11 cellular contexts compared by ENCODE assay signal in genomic region chr6:138307816-138308727, GRCh38.
DNase-seq lines count a peak whose midpoint lies in the region; ATAC-seq and TF ChIP-seq lines count a peak whose summit lies in the region.
"Had no signal": no experiment of that assay in that cellular context is flagged by ENCODE, and none has a peak within 500 bp of the region (broad histone marks: within the 10 kb centered on the region; RNA-seq: fewer than 3 reads in every experiment).

No MANE protein-coding gene starts in this region.

- peak overlapping the region; percentile 68 for H3K27ac Mint-ChIP-seq in endothelial cell (ENCODE audit: unreplicated experiment)
- no peak overlapping the region for H3K27ac Mint-ChIP-seq in naive thymus-derived CD4-positive, alpha-beta T cell
- H3K27ac Mint-ChIP-seq: activated CD8-positive, alpha-beta T cell treated with anti-CD3 and anti-CD28 coated beads for 36 hours; CD14-positive monocyte; memory B cell had no signal

- H3K56ac ChIP-seq in mesendoderm (ENCODE audit: low read length), result no peak overlapping the region

- H3K27me3 Mint-ChIP-seq in endothelial cell (ENCODE audit: unreplicated experiment), result no peaks in the 10 kb centered on the region
- peaks cover 0 to 5% (median 4%) of the 10 kb centered on the region in 5 donors for H3K27me3 Mint-ChIP-seq in naive thymus-derived CD4-positive, alpha-beta T cell

- peaks cover 4% of the 10 kb centered on the region for H3K36me3 Mint-ChIP-seq in endothelial cell (ENCODE audit: low read depth, unreplicated experiment)
- no peaks in the 10 kb centered on the region for H3K36me3 Mint-ChIP-seq in naive thymus-derived CD4-positive, alpha-beta T cell
- H3K36me3 Mint-ChIP-seq: CD14-positive monocyte, memory B cell had no signal

- H3K9me3 ChIP-seq in naive thymus-derived CD4-positive, alpha-beta T cell (ENCODE audit: control insufficient read depth in 2 of 3, low read length in 3 of 3), result no peaks in the 10 kb centered on the region

- no peak overlapping the region for H3K4ac ChIP-seq in mesendoderm (ENCODE audit: low read depth, low read length)

- H3K4me3 Mint-ChIP-seq in endothelial cell (ENCODE audit: unreplicated experiment), result no peak overlapping the region
- H3K4me3 Mint-ChIP-seq in naive thymus-derived CD4-positive, alpha-beta T cell, result no peak overlapping the region
- H3K4me3 Mint-ChIP-seq: activated CD8-positive, alpha-beta T cell treated with anti-CD3 and anti-CD28 coated beads for 36 hours; CD14-positive monocyte; memory B cell had no signal

- H3K27me3 ChIP-seq in mesendoderm (ENCODE audit: insufficient read depth, low read length, poor library complexity), result no peaks in the 10 kb centered on the region
- no peaks in the 10 kb centered on the region for H3K27me3 ChIP-seq in naive thymus-derived CD4-positive, alpha-beta T cell (ENCODE audit: control insufficient read depth in 2 of 2, insufficient read depth in 2 of 2, low read length in 2 of 2)

- no peak overlapping the region for H3K23ac ChIP-seq in mesendoderm (ENCODE audit: low read length)

- H3K4me1 ChIP-seq in mesendoderm (ENCODE audit: control insufficient read depth, low read depth, low read length), result no peaks in the 10 kb centered on the region
- H3K4me1 ChIP-seq in naive thymus-derived CD4-positive, alpha-beta T cell (ENCODE audit: control insufficient read depth in 2 of 2, insufficient read depth in 2 of 2, low read length in 2 of 2), result no peaks in the 10 kb centered on the region

- CTCF ChIA-PET in naive thymus-derived CD4-positive, alpha-beta T cell (lab: Charles Lee), result interaction anchor here (0.5 to 1.3 kb wide), 2 partner anchors 121 to 1124 kb away, joined by 3 read pairs; no protein-coding TSS in a partner anchor

- H4K8ac ChIP-seq in mesendoderm (ENCODE audit: low read depth, low read length), result no peak overlapping the region

- H3K9ac ChIP-seq in mesendoderm (ENCODE audit: low read length), result no peak overlapping the region

- H3K27ac ChIP-seq in 22Rv1 (peak overlapping the region; percentile 22), mesendoderm (ENCODE audit: low read depth, low read length) (no peak overlapping the region)
- H3K27ac ChIP-seq in naive thymus-derived CD4-positive, alpha-beta T cell (ENCODE audit: low read depth, low read length), result no peak overlapping the region

- H3K9me3 Mint-ChIP-seq in endothelial cell (ENCODE audit: unreplicated experiment), result no peaks in the 10 kb centered on the region
- peaks cover 0 to 1% (median 0%) of the 10 kb centered on the region in 11 donors for H3K9me3 Mint-ChIP-seq in naive thymus-derived CD4-positive, alpha-beta T cell
- H3K9me3 Mint-ChIP-seq: activated CD8-positive, alpha-beta T cell treated with anti-CD3 and anti-CD28 coated beads for 36 hours; memory B cell had no signal

- no peaks in the 10 kb centered on the region for H3K79me1 ChIP-seq in mesendoderm (ENCODE audit: low read length)

- no peak overlapping the region for H2BK15ac ChIP-seq in mesendoderm (replicated peaks; ENCODE audit: low read depth)

- intact Hi-C loops in naive thymus-derived CD4-positive, alpha-beta T cell (cut with micrococcal nuclease), result no loop called here

- no CpG with 5 or more reads among the region's 11 CpGs for WGBS in mesendoderm (ENCODE audit: extremely low coverage, insufficient coverage, low lambda C conversion rate)

- DNase-seq in HFF-Myc (ENCODE audit: extremely low read depth, low read depth) (no peak), endothelial cell (ENCODE audit: low spot score) (no peak), medulla oblongata (ENCODE audit: extremely low spot score) (peak; percentile 60), GM10266 (ENCODE audit: extremely low spot score) (no peak), mesendoderm (no peak), glomerular visceral epithelial cell (ENCODE audit: extremely low spot score) (no peak)
- no peak for DNase-seq in naive thymus-derived CD4-positive, alpha-beta T cell
- DNase-seq: activated CD8-positive, alpha-beta T cell treated with anti-CD3 and anti-CD28 coated beads for 36 hours had no signal

- no peaks in the 10 kb centered on the region for H3K36me3 ChIP-seq in mesendoderm (ENCODE audit: control insufficient read depth, insufficient read depth, low read length)
- H3K36me3 ChIP-seq in naive thymus-derived CD4-positive, alpha-beta T cell (ENCODE audit: control insufficient read depth in 2 of 3, insufficient read depth in 3 of 3, low read length in 3 of 3), result no peaks in the 10 kb centered on the region

- no peak overlapping the region for H2BK120ac ChIP-seq in mesendoderm (ENCODE audit: low read depth, low read length)

- POLR2A ChIA-PET in naive thymus-derived CD4-positive, alpha-beta T cell (lab: Charles Lee), result no interaction called here

- H3K4me1 Mint-ChIP-seq in endothelial cell (ENCODE audit: unreplicated experiment), result peaks cover 5% of the 10 kb centered on the region
- no peaks in the 10 kb centered on the region for H3K4me1 Mint-ChIP-seq in naive thymus-derived CD4-positive, alpha-beta T cell
- H3K4me1 Mint-ChIP-seq: CD14-positive monocyte, memory B cell had no signal

- H3K4me3 ChIP-seq in HFF-Myc (replicated peaks; ENCODE audit: low read depth, low read length) (no peak overlapping the region), mesendoderm (ENCODE audit: low read length) (no peak overlapping the region)
- H3K4me3 ChIP-seq in naive thymus-derived CD4-positive, alpha-beta T cell (ENCODE audit: low read length), result no peak overlapping the region

- H2AK5ac ChIP-seq in mesendoderm (ENCODE audit: low read length), result no peak overlapping the region

- TF ChIP-seq CTCF in 22Rv1 (IDR thresholded peaks at IDR 0.05), result no peak
- TF ChIP-seq CTCF in HFF-Myc (IDR thresholded peaks at IDR 0.05; ENCODE audit: low read depth, low read length, missing control alignments), result peak; percentile 7
- no peak for TF ChIP-seq CTCF in endothelial cell (IDR thresholded peaks at IDR 0.05; ENCODE audit: unreplicated experiment)
- no peak for TF ChIP-seq CTCF in GM10266 (IDR thresholded peaks at IDR 0.05; ENCODE audit: control insufficient read depth, insufficient read depth, low read depth, missing control alignments)

- H3K4me2 ChIP-seq in mesendoderm (ENCODE audit: low read length), result no peak overlapping the region

- H3K18ac ChIP-seq in mesendoderm (ENCODE audit: low read length), result no peak overlapping the region

- no peak for ATAC-seq in naive thymus-derived CD4-positive, alpha-beta T cell
- ATAC-seq: activated CD8-positive, alpha-beta T cell treated with anti-CD3 and anti-CD28 coated beads for 36 hours had no signal

- H2BK5ac ChIP-seq in mesendoderm (ENCODE audit: low read length), result no peak overlapping the region

- H3K79me2 ChIP-seq in mesendoderm (ENCODE audit: control insufficient read depth, insufficient read depth, low read length), result no peaks in the 10 kb centered on the region

- no peak overlapping the region for H4K5ac ChIP-seq in mesendoderm (ENCODE audit: low read length)
